In genomic region chr2:217301142-217301541, GRCh38 we compare ENCODE assay signal across 21 cellular contexts.
"Had no signal": no experiment of that assay in that cellular context is flagged by ENCODE, and none has a peak within 500 bp of the region (broad histone marks: within the 10 kb centered on the region; RNA-seq: fewer than 3 reads in every experiment).

No MANE protein-coding gene starts in this region.

- H3K9me3 ChIP-seq: colonic mucosa, mucosa of descending colon, suprapubic skin had no signal

- H3K27me3 ChIP-seq: body of pancreas, colonic mucosa, suprapubic skin, tibial artery had no signal

- H3K4me3 ChIP-seq: body of pancreas, colonic mucosa, mucosa of descending colon, suprapubic skin, tibial artery had no signal

- H3K36me3 ChIP-seq: colonic mucosa, suprapubic skin, tibial artery had no signal

- H3K27ac ChIP-seq: body of pancreas, colonic mucosa, epithelial cell of prostate, suprapubic skin had no signal

- DNase-seq: activated CD4-positive, alpha-beta T cell treated with anti-CD3 and anti-CD28 coated beads for 36 hours; activated CD4-positive, alpha-beta T cell treated with anti-CD3 and anti-CD28 coated beads, Interleukin-2, amount 50 U/mL, for 48 hours; activated CD4-positive, CD25-positive, alpha-beta regulatory T cell; activated CD8-positive, alpha-beta memory T cell treated with anti-CD3 and anti-CD28 coated beads for 24 hours; activated effector memory CD4-positive, alpha-beta T cell treated with Interleukin-2 at 50 U/mL for 16 hours; activated naive CD4-positive, alpha-beta T cell treated with Interleukin-2 at 50 U/mL for 16 hours; body of pancreas; cerebellar nuclear complex; colonic mucosa; effector CD8-positive, alpha-beta T cell; immature natural killer cell; kidney; mucosa of descending colon; stimulated activated CD4-positive, alpha-beta T cell treated with anti-CD3 and anti-CD28 coated beads, Interleukin-15, amount 100 ng/mL, for 24 hours; stimulated activated CD4-positive, alpha-beta T cell treated with anti-CD3 and anti-CD28 coated beads, Interleukin-2, amount 100 ng/mL, for 24 hours; stimulated activated naive B cell treated with anti-CD40 and anti-IgM and Interleukin-4, amounts not matched to agents 10 μg/mL and 1 μg/mL and 100 μg/mL, for 72 hours; T-helper 1 cell had no signal

- ATAC-seq: activated CD4-positive, alpha-beta T cell treated with anti-CD3 and anti-CD28 coated beads for 36 hours; body of pancreas; mucosa of descending colon; natural killer cell treated with Interleukin-12 subunit alpha and Interleukin-12 subunit beta and Interleukin-15 and Interleukin-18, amount 100 ng/mL, for 72 hours; stimulated activated naive B cell treated with anti-CD40 and anti-IgM and Interleukin-4, amounts not matched to agents 10 μg/mL and 1 μg/mL and 100 μg/mL, for 72 hours had no signal

- H3K4me1 ChIP-seq: body of pancreas, colonic mucosa, suprapubic skin had no signal
